ENCODE assay signal across 16 cellular contexts in genomic region chr11:65066805-65067291, GRCh38. TPM values are rescaled to one million over a fixed set of nuclear protein-coding genes. Genes with fewer than 3 reads are reported as not detected.
DNase-seq lines count a peak whose midpoint lies in the region; ATAC-seq and TF ChIP-seq lines count a peak whose summit lies in the region.
"Had no signal": no experiment of that assay in that cellular context is flagged by ENCODE, and none has a peak within 500 bp of the region (broad histone marks: within the 10 kb centered on the region; RNA-seq: fewer than 3 reads in every experiment).

No MANE protein-coding gene starts in this region.

- WGBS in HUES64: 59% methylated on average over 4 of the region's 4 CpGs

- no peak for TF ChIP-seq CTCF in GM10266 (IDR thresholded peaks at IDR 0.05; ENCODE audit: control insufficient read depth, insufficient read depth, low read depth, missing control alignments)

- H3K4me1 ChIP-seq in HUES64 (ENCODE audit: insufficient read depth, low read length): peaks cover 17% of the 10 kb centered on the region
- H3K4me1 ChIP-seq: stomach had no signal

- no peaks in the 10 kb centered on the region for H3K9me3 ChIP-seq in HUES64 (ENCODE audit: insufficient read depth, low read depth, low read length)
- H3K9me3 ChIP-seq: stomach had no signal

- no peak overlapping the region; the same call in 1 of the 2 replicates for H3K4me3 ChIP-seq in HUES64 (ENCODE audit: low read length)
- H3K4me3 ChIP-seq: skin epidermis, stomach had no signal

- H3K9ac ChIP-seq in HUES64 (ENCODE audit: low read depth, low read length): peak overlapping the region; percentile 54

- ATAC-seq in HG02678 (IDR thresholded peaks at IDR 0.05; ENCODE audit: unreplicated experiment): no peak
- ATAC-seq: effector memory CD8-positive, alpha-beta T cell had no signal

- no peaks in the 10 kb centered on the region for H3K27me3 ChIP-seq in HUES64 (ENCODE audit: insufficient read depth, low read length)
- H3K27me3 ChIP-seq: stomach had no signal

- no peaks in the 10 kb centered on the region for H3K36me3 ChIP-seq in HUES64 (ENCODE audit: insufficient read depth, low read length)
- H3K36me3 ChIP-seq: stomach had no signal

- DNase-seq in NCI-H510A (lab: John Stamatoyannopoulos, UW) (peak; percentile 65), left kidney (ENCODE audit: low read depth, low spot score) (peak; percentile 42), GM10266 (ENCODE audit: extremely low spot score) (no peak), NCI-H1092 (lab: John Stamatoyannopoulos, UW) (no peak)
- DNase-seq: activated naive CD8-positive, alpha-beta T cell treated with anti-CD3 and anti-CD28 coated beads for 36 hours; activated T-cell treated with anti-CD3 and anti-CD28 coated beads for 4 hours; effector memory CD8-positive, alpha-beta T cell; foreskin fibroblast; islet precursor cell; NCI-H1092 treated with DMSO at 0.1 percent for 48 hours; occipital lobe; stomach had no signal

- H3K27ac ChIP-seq in HUES64 (ENCODE audit: low read depth, low read length): peak overlapping the region; percentile 14; the same call in 1 of the 2 replicates
- H3K27ac ChIP-seq: C4-2B, skin epidermis, stomach had no signal

RNA-seq across cellular contexts. Expression of gene NAALADL1, which starts 8.5 kb away (rescaled TPM):
- polyA plus RNA-seq in HUES64 (2013, experiment 1 of 2): 0.35 TPM
- 1.3 TPM for polyA plus RNA-seq in HUES64 (2013, experiment 2 of 2)

RNA-seq across cellular contexts. Expression of gene CDCA5, which starts 17.0 kb away (rescaled TPM):
- polyA plus RNA-seq in HUES64 (2013, experiment 1 of 2): 65.8 TPM
- polyA plus RNA-seq in HUES64 (2013, experiment 2 of 2): 60.2 TPM

RNA-seq across cellular contexts. Expression of gene ZFPL1, which starts 17.2 kb away (rescaled TPM):
- polyA plus RNA-seq in HUES64 (2013, experiment 1 of 2): 23.3 TPM
- 30.1 TPM for polyA plus RNA-seq in HUES64 (2013, experiment 2 of 2)

RNA-seq across cellular contexts. Expression of gene SAC3D1, which starts 25.8 kb away (rescaled TPM):
- 16.9 TPM for polyA plus RNA-seq in HUES64 (2013, experiment 1 of 2)
- polyA plus RNA-seq in HUES64 (2013, experiment 2 of 2): 16.3 TPM

RNA-seq across cellular contexts. Expression of gene VPS51, which starts 29.2 kb away (rescaled TPM):
- polyA plus RNA-seq in HUES64 (2013, experiment 1 of 2): 65.5 TPM
- polyA plus RNA-seq in HUES64 (2013, experiment 2 of 2): 55.0 TPM

Comparison
In these comparisons a context has a peak if more than half of its experiments do, and no peak if none do; other contexts are left out.
1. DNase-seq: peak in NCI-H510A (single experiment) and left kidney (single experiment); none in GM10266 (single experiment) and NCI-H1092 (single experiment).